ENCODE assay signal across 19 cellular contexts in genomic region chr1:1377540-1378205, GRCh38. TPM values are rescaled to one million over a fixed set of nuclear protein-coding genes. Genes with fewer than 3 reads are reported as not detected.
DNase-seq lines count a peak whose midpoint lies in the region; ATAC-seq, FAIRE-seq and TF ChIP-seq lines count a peak whose summit lies in the region.
"Had no signal": no experiment of that assay in that cellular context is flagged by ENCODE, and none has a peak within 500 bp of the region (broad histone marks: within the 10 kb centered on the region; RNA-seq: fewer than 3 reads in every experiment).

No MANE protein-coding gene starts in this region.

- H4K20me1 ChIP-seq in astrocyte (ENCODE audit: insufficient read depth, low read length): peaks cover 25% of the 10 kb centered on the region

- H3K9me3 ChIP-seq in right cardiac atrium (ENCODE audit: control insufficient read depth, low read length) (no peaks in the 10 kb centered on the region), heart right ventricle (no peaks in the 10 kb centered on the region), astrocyte (ENCODE audit: insufficient read depth, low read depth, low read length) (no peaks in the 10 kb centered on the region)
- H3K9me3 ChIP-seq: BE2C, Caco-2 had no signal

- H3K4me3 Mint-ChIP-seq in astrocyte (ENCODE audit: unreplicated experiment) (no peak overlapping the region), nephron (peak overlapping the region in 2 of 3 experiments; percentile 29 to 30)
- H3K4me3 Mint-ChIP-seq: CD4-positive, alpha-beta T cell; H9 had no signal

- 95% methylated on average over 16 of the region's 16 CpGs for WGBS in right cardiac atrium
- WGBS in heart right ventricle, 2 donors: 94 to 97% methylated on average over 16 of the region's 16 CpGs

- intact Hi-C loops in right cardiac atrium (cut with DNase I) (no loop called here), heart right ventricle (cut with DNase I) (loop anchor here in 1 of 10 donors (10.0 kb wide), 1 partner anchor 127 kb away; no protein-coding TSS in a partner anchor)

- H3K4me2 ChIP-seq in astrocyte (ENCODE audit: low read length): no peak overlapping the region

- H2AFZ ChIP-seq in astrocyte (ENCODE audit: low read depth, low read length): no peak overlapping the region

- H3K27ac Mint-ChIP-seq in astrocyte (ENCODE audit: unreplicated experiment) (peak overlapping the region; percentile 18), nephron (no peak overlapping the region)
- H3K27ac Mint-ChIP-seq: CD4-positive, alpha-beta T cell; H9 had no signal

- TF ChIP-seq CTCF in heart right ventricle (IDR thresholded peaks at IDR 0.05) (no peak), astrocyte (IDR thresholded peaks at IDR 0.05; ENCODE audit: insufficient read depth, low read depth, low read length) (no peak), nephron (IDR thresholded peaks at IDR 0.05; ENCODE audit: unreplicated experiment in 3 of 3) (no peak)

- peaks cover 8% of the 10 kb centered on the region for H3K4me1 Mint-ChIP-seq in astrocyte (ENCODE audit: low read depth, unreplicated experiment)
- H3K4me1 Mint-ChIP-seq in nephron: peaks cover 6% of the 10 kb centered on the region

- H3K9me3 Mint-ChIP-seq in astrocyte (ENCODE audit: unreplicated experiment): no peaks in the 10 kb centered on the region
- H3K9me3 Mint-ChIP-seq in nephron: no peaks in the 10 kb centered on the region
- H3K9me3 Mint-ChIP-seq: CD4-positive, alpha-beta T cell; H9; IgD-negative memory B cell had no signal

- H3K36me3 Mint-ChIP-seq in astrocyte (ENCODE audit: low read depth, unreplicated experiment): peaks cover 2% of the 10 kb centered on the region
- H3K36me3 Mint-ChIP-seq in nephron (ENCODE audit: low read depth): no peaks in the 10 kb centered on the region
- H3K36me3 Mint-ChIP-seq: IgD-negative memory B cell had no signal

- no peak for ATAC-seq in right cardiac atrium
- ATAC-seq in heart right ventricle: no peak
- no peak for ATAC-seq in GM21526 (IDR thresholded peaks at IDR 0.05; ENCODE audit: low FRiP score, unreplicated experiment)
- ATAC-seq: HepG2 had no signal

- no peak overlapping the region for H3K9ac ChIP-seq in astrocyte (ENCODE audit: low read length)

- no peak overlapping the region for H3K27ac ChIP-seq in right cardiac atrium (ENCODE audit: low read length)
- no peak overlapping the region for H3K27ac ChIP-seq in heart right ventricle
- no peak overlapping the region for H3K27ac ChIP-seq in astrocyte (ENCODE audit: low read depth, low read length)

- no peak for FAIRE-seq in astrocyte (lab: Jason Lieb, UNC)
- FAIRE-seq: A204.1, H1, HepG2 had no signal

- no peaks in the 10 kb centered on the region for H3K27me3 Mint-ChIP-seq in astrocyte (ENCODE audit: low read depth, unreplicated experiment)
- H3K27me3 Mint-ChIP-seq in nephron (ENCODE audit: low read depth): no peaks in the 10 kb centered on the region
- H3K27me3 Mint-ChIP-seq: CD4-positive, alpha-beta T cell; IgD-negative memory B cell had no signal

- H3K36me3 ChIP-seq in heart right ventricle (peaks cover 0 to 29% (median 0%) of the 10 kb centered on the region in 9 donors), astrocyte (ENCODE audit: insufficient read depth, low read length) (peaks cover 3% of the 10 kb centered on the region)

- H3K27me3 ChIP-seq in right cardiac atrium (ENCODE audit: control insufficient read depth, insufficient read depth): no peaks in the 10 kb centered on the region
- H3K27me3 ChIP-seq in heart right ventricle: no peaks in the 10 kb centered on the region
- H3K27me3 ChIP-seq in astrocyte (ENCODE audit: insufficient read depth, low read length): no peaks in the 10 kb centered on the region
- H3K27me3 ChIP-seq: BE2C had no signal

- DNase-seq in right cardiac atrium (peak in 2 of 3 donors; percentile 12 to 34), heart right ventricle (no peak), astrocyte (ENCODE audit: low read depth) (no peak), CD1c-positive myeloid dendritic cell (ENCODE audit: extremely low spot score) (no peak), DMS79 treated with DMSO at 0.1 percent for 48 hours (lab: John Stamatoyannopoulos, UW) (no peak)
- DNase-seq: ACHN; BE2C; C1 segment of cervical spinal cord; Caco-2; CD4-positive, alpha-beta T cell; DMS153; GF-D8; H9 had no signal

- H3K79me2 ChIP-seq in astrocyte (ENCODE audit: insufficient read depth, low read length): peaks cover 34% of the 10 kb centered on the region

- H3K4me1 ChIP-seq in right cardiac atrium (ENCODE audit: control insufficient read depth, insufficient read depth, low read length) (no peaks in the 10 kb centered on the region), heart right ventricle (peaks cover 13 to 30% (median 23%) of the 10 kb centered on the region in 9 donors), astrocyte (ENCODE audit: insufficient read depth, low read length) (peaks cover 12% of the 10 kb centered on the region)
- H3K4me1 ChIP-seq: BE2C had no signal

- H3K4me3 ChIP-seq in right cardiac atrium (ENCODE audit: low read length) (no peak overlapping the region), heart right ventricle (no peak overlapping the region), astrocyte (ENCODE audit: insufficient read depth, low read depth, low read length) (no peak overlapping the region)

RNA-seq across cellular contexts. Expression of gene AURKAIP1, which starts 2.7 kb away (rescaled TPM):
- total RNA-seq in right cardiac atrium: 100 to 1,000 TPM; 175 to 210 (median 188) TPM
- polyA plus RNA-seq in right cardiac atrium: 331 TPM
- total RNA-seq in heart right ventricle: 100 to 1,000 TPM; 176 to 251 (median 193) TPM
- 100 to 1,000 TPM; 376 to 528 TPM for polyA plus RNA-seq in heart right ventricle
- 135 and 139 TPM in 2 replicates for total RNA-seq in astrocyte

RNA-seq across cellular contexts. Expression of gene MXRA8, which starts 19.3 kb away (rescaled TPM):
- 10 to 100 TPM; 21.9 to 38.8 (median 36.3) TPM for total RNA-seq in right cardiac atrium
- 39.5 TPM for polyA plus RNA-seq in right cardiac atrium
- 10 to 100 TPM in 9 of 10 donors, 1 to 10 TPM in 1; 7.2 to 23.3 (median 14.6) TPM for total RNA-seq in heart right ventricle
- polyA plus RNA-seq in heart right ventricle: 10 to 100 TPM; 28.7 to 35.6 TPM
- total RNA-seq in astrocyte: 112 and 139 TPM in 2 replicates
- polyA plus RNA-seq: IgD-negative memory B cell had no signal

RNA-seq across cellular contexts. Expression of gene CCNL2, which starts 21.5 kb away (rescaled TPM):
- total RNA-seq in right cardiac atrium (10 to 100 TPM; 61.2 to 83.1 (median 67.2) TPM), heart right ventricle (10 to 100 TPM; 38.5 to 77.5 (median 47.7) TPM), astrocyte (194 and 197 TPM in 2 replicates)
- polyA plus RNA-seq in right cardiac atrium (81.7 TPM), heart right ventricle (100 to 1,000 TPM in 1 of 2 donors, 10 to 100 TPM in 1; 57.3 to 243 TPM)

RNA-seq across cellular contexts. Expression of gene DVL1, which starts 28.5 kb away (rescaled TPM):
- total RNA-seq in right cardiac atrium (10 to 100 TPM; 64.4 to 87.4 (median 66.3) TPM), heart right ventricle (100 to 1,000 TPM in 3 of 10 donors, 10 to 100 TPM in 7; 64.7 to 153 (median 78.0) TPM), astrocyte (54.0 and 55.0 TPM in 2 replicates)
- polyA plus RNA-seq in right cardiac atrium (70.0 TPM), heart right ventricle (100 to 1,000 TPM in 1 of 2 donors, 10 to 100 TPM in 1; 75.4 to 153 TPM)

RNA-seq across cellular contexts. Expression of gene MRPL20, which starts 29.4 kb away (rescaled TPM):
- total RNA-seq in right cardiac atrium (100 to 1,000 TPM; 121 to 144 (median 132) TPM), heart right ventricle (100 to 1,000 TPM; 116 to 162 (median 132) TPM), astrocyte (87.3 and 88.5 TPM in 2 replicates)
- polyA plus RNA-seq in right cardiac atrium (190 TPM), heart right ventricle (100 to 1,000 TPM; 124 to 224 TPM)

Comparison
In these comparisons a context has a peak if more than half of its experiments do, and no peak if none do; other contexts are left out.
1. DNase-seq: peak in right cardiac atrium (2 of 3); none in heart right ventricle (0 of 2), astrocyte (single experiment), CD1c-positive myeloid dendritic cell (single experiment) and DMS79 treated with DMSO at 0.1 percent for 48 hours (single experiment).